Comparison of ENCODE assay signal across 25 cellular contexts in the genomic region with DNA sequence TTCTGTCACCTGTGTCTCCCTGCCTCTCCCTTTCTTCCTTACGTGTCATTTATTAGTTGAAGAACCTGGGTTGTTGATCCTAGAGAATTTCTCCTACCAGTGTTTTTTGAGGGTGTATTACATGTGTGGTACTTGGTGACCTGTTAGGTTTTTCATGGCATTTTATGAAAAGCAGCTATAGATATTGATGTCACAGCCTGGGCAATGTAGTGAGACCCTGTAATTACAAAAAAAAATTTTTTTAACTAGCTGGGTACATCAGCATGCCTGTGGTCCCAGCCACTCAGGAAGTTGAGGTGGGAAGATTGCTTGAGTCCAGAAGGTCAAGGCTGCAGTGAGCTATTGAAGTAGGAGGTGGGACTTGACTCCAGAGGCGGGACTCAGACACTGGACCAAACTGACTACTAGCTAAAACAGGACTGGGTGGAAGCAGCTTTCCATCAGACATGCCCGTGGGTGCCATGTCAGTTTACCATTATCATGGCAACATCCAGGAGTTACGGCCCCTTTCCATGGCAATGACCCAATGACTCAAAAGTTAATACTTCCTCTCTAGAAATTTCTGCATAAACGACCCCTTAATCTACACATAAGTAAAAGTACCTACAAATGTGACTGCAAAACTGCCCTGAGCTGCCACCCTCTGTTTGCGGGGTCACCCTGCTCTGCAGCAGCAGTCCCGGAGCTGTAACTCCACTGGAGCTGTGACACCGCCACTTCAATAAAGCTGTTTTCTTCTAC.
"Had no signal": no experiment of that assay in that cellular context is flagged by ENCODE, and none has a peak within 500 bp of the region (broad histone marks: within the 10 kb centered on the region; RNA-seq: fewer than 3 reads in every experiment).

No MANE protein-coding gene starts in this region.

- H3K4me2 ChIP-seq: neural progenitor cell, smooth muscle cell had no signal

- H3K9ac ChIP-seq: neural progenitor cell had no signal

- H2AFZ ChIP-seq: neural progenitor cell had no signal

- ATAC-seq: naive thymus-derived CD4-positive, alpha-beta T cell; natural killer cell; right cardiac atrium; stimulated activated memory B cell treated with anti-CD40 and anti-IgM and Interleukin-4, amounts not matched to agents 10 μg/mL and 1 μg/mL and 100 μg/mL, for 72 hours; stimulated activated naive CD8-positive, alpha-beta T cell treated with anti-CD3 and anti-CD28 coated beads, Interleukin-15, amount 100 ng/mL, for 72 hours; stimulated activated naive CD8-positive, alpha-beta T cell treated with anti-CD3 and anti-CD28 coated beads, Interleukin-15, Interleukin-2, amounts not matched to agents 100 U/mL and 50 U/mL, for 24 hours had no signal

- H3K4me3 ChIP-seq: neural progenitor cell, ovary, prostate gland, sigmoid colon, smooth muscle cell, spleen, suprapubic skin, testis, tibial artery, transverse colon, upper lobe of right lung, uterus had no signal

- H3K36me3 ChIP-seq: neural progenitor cell, ovary, prostate gland, sigmoid colon, suprapubic skin, transverse colon, upper lobe of right lung, uterus had no signal

- H3K4me1 ChIP-seq: neural progenitor cell, prostate gland, sigmoid colon, testis, upper lobe of right lung, uterus had no signal

- H3K27ac ChIP-seq: neural progenitor cell, ovary, prostate gland, sigmoid colon, suprapubic skin, testis, tibial artery, transverse colon, upper lobe of right lung, uterus had no signal

- DNase-seq: naive thymus-derived CD4-positive, alpha-beta T cell; natural killer cell; ovary; right cardiac atrium; sigmoid colon; spleen; stimulated activated CD4-positive, alpha-beta T cell treated with anti-CD3 and anti-CD28 coated beads, Interleukin-12 subunit alpha, Interleukin-12 subunit beta, amount 100 ng/mL, for 4 hours; stimulated activated CD4-positive, alpha-beta T cell treated with anti-CD3 and anti-CD28 coated beads, Interleukin-1b, Interleukin-23, amount 100 ng/mL, for 48 hours; stimulated activated CD4-positive, alpha-beta T cell treated with anti-CD3 and anti-CD28 coated beads, Interleukin-4, amount 100 ng/mL, for 1 hour; stimulated activated CD4-positive, alpha-beta T cell treated with anti-CD3 and anti-CD28 coated beads, Interleukin-4, amount 100 ng/mL, for 4 hours; stimulated activated CD8-positive, alpha-beta memory T cell treated with anti-CD3 and anti-CD28 coated beads, Interleukin-4, amount 100 ng/mL, for 48 hours; stimulated activated naive CD4-positive, alpha-beta T cell; stimulated activated naive CD8-positive, alpha-beta T cell treated with anti-CD3 and anti-CD28 coated beads, Interleukin-15, amount 100 ng/mL, for 72 hours; stimulated activated naive CD8-positive, alpha-beta T cell treated with anti-CD3 and anti-CD28 coated beads, Interleukin-15, Interleukin-2, amounts not matched to agents 100 U/mL and 50 U/mL, for 24 hours; substantia nigra; testis; tibial artery; transverse colon; upper lobe of right lung; uterus had no signal

- H3K9me3 ChIP-seq: ovary, prostate gland, suprapubic skin, testis, transverse colon, upper lobe of right lung, uterus had no signal

- H3K27me3 ChIP-seq: neural progenitor cell, ovary, sigmoid colon, spleen, suprapubic skin, testis, tibial artery, transverse colon, upper lobe of right lung, uterus had no signal
